In the genomic region with DNA sequence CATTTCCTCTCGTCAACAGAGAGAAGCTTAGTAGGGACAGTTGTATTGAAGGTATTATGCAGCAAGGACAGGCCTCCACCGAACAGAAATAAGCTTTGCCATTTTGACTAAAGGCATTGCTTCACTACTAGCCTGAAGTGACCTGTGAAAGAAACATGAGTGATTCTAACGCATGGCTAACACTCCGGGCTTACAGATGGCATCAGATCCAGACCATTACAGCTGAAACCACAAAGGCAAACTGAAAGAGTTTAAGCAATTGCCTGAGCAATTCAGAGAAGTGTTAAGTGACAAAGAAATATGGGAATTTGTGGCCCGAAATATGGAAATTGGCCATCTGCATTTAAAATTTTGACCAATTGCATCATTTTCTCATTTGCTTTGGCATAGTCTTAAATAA, we compare ENCODE assay signal across 20 cellular contexts.
"Had no signal": no experiment of that assay in that cellular context is flagged by ENCODE, and none has a peak within 500 bp of the region (broad histone marks: within the 10 kb centered on the region; RNA-seq: fewer than 3 reads in every experiment).

No MANE protein-coding gene starts in this region.

- H3K36me3 ChIP-seq: ascending aorta, esophagus squamous epithelium, left lung, right atrium auricular region had no signal

- H3K4me1 ChIP-seq: ascending aorta, esophagus squamous epithelium, left lung, right atrium auricular region had no signal

- H3K27me3 ChIP-seq: ascending aorta, esophagus squamous epithelium, left lung, right atrium auricular region had no signal

- H3K4me3 ChIP-seq: ascending aorta, esophagus squamous epithelium, left lung, right atrium auricular region had no signal

- H3K27ac ChIP-seq: ascending aorta, esophagus squamous epithelium, left lung, right atrium auricular region had no signal

- H3K9me3 ChIP-seq: ascending aorta, esophagus squamous epithelium, left lung, right atrium auricular region had no signal

- DNase-seq: activated CD4-positive, alpha-beta T cell treated with anti-CD3 and anti-CD28 coated beads, Interleukin-2, amount 50 U/mL, for 1 hour; activated CD4-positive, CD25-positive, alpha-beta regulatory T cell treated with anti-CD3 and anti-CD28 coated beads, Interleukin-2, amount 50 U/mL, for 72 hours; activated CD8-positive, alpha-beta memory T cell treated with anti-CD3 and anti-CD28 coated beads, Interleukin-2, amount 50 U/mL, for 4 hours; activated naive CD4-positive, alpha-beta T cell treated with anti-CD3 and anti-CD28 coated beads for 36 hours; activated T-cell treated with anti-CD3 and anti-CD28 coated beads, Interleukin-2, amount 50 U/mL, for 4 hours; cerebellar nuclear complex; dermis blood vessel endothelial cell; effector memory CD8-positive, alpha-beta T cell; esophagus squamous epithelium; foreskin melanocyte; head of caudate nucleus; left lung; stimulated activated CD4-positive, alpha-beta T cell treated with anti-CD3 and anti-CD28 coated beads, Interleukin-12 subunit alpha, Interleukin-12 subunit beta, amount 100 ng/mL, for 4 hours; stimulated activated CD4-positive, alpha-beta T cell treated with anti-CD3 and anti-CD28 coated beads, Interleukin-1b, Interleukin-23, amount 100 ng/mL, for 48 hours; stimulated activated naive CD8-positive, alpha-beta T cell treated with anti-CD3 and anti-CD28 coated beads, Interleukin-15, Interleukin-2, amounts not matched to agents 100 U/mL and 50 U/mL, for 24 hours; T-helper 1 cell; T-helper 9 cell; trophoblast cell had no signal

- ATAC-seq: activated T-cell treated with anti-CD3 and anti-CD28 coated beads, Interleukin-2, amount 50 U/mL, for 4 hours; effector memory CD8-positive, alpha-beta T cell; left lung; stimulated activated naive CD8-positive, alpha-beta T cell treated with anti-CD3 and anti-CD28 coated beads, Interleukin-15, Interleukin-2, amounts not matched to agents 100 U/mL and 50 U/mL, for 24 hours had no signal
